9 cellular contexts compared by ENCODE assay signal in genomic region chr11:57499983-57500461, GRCh38. TPM values are rescaled to one million over a fixed set of nuclear protein-coding genes. Genes with fewer than 3 reads are reported as not detected.
A peak's percentile ranks its signal among the peaks of the same experiment; 100 is the strongest.
DNase-seq lines count a peak whose midpoint lies in the region; ATAC-seq, FAIRE-seq and TF ChIP-seq lines count a peak whose summit lies in the region.
"Had no signal": no experiment of that assay in that cellular context is flagged by ENCODE, and none has a peak within 500 bp of the region (broad histone marks: within the 10 kb centered on the region; RNA-seq: fewer than 3 reads in every experiment).

No MANE protein-coding gene starts in this region.

- no peak for FAIRE-seq in D721Med (lab: Jason Lieb, UNC)

- TF ChIP-seq POLR2A in uterus (IDR thresholded peaks at IDR 0.05): no peak

- intact Hi-C loops in left cardiac atrium (cut with DNase I) (no loop called here), mammary epithelial cell (cut with micrococcal nuclease) (loop anchor here (2.0 kb wide), 1 partner anchor 15 kb away; the partner anchor contains the start of gene SLC43A1), uterus (cut with DNase I; ENCODE audit: low total_unique reads) (no loop called here)

- CTCF ChIA-PET in mammary epithelial cell (lab: Charles Lee; ENCODE audit: low non-redundant PET): no interaction called here

- H3K27me3 ChIP-seq in right atrium auricular region: no peaks in the 10 kb centered on the region
- no peaks in the 10 kb centered on the region for H3K27me3 ChIP-seq in mammary epithelial cell (ENCODE audit: insufficient read depth, low read length)
- H3K27me3 ChIP-seq in mucosa of rectum (ENCODE audit: control insufficient read depth in 2 of 2, insufficient read depth in 2 of 2, low read length in 2 of 2): no peaks in the 10 kb centered on the region
- H3K27me3 ChIP-seq in uterus: no peaks in the 10 kb centered on the region

- in situ Hi-C loops in mammary epithelial cell (cut with MboI; ENCODE audit: low sequenced_read_pairs in 2 of 2): no loop called here

- no peaks in the 10 kb centered on the region for H3K9me3 ChIP-seq in right atrium auricular region
- no peaks in the 10 kb centered on the region for H3K9me3 ChIP-seq in mammary epithelial cell (replicated peaks; ENCODE audit: insufficient read depth, low read length)
- H3K9me3 ChIP-seq in mucosa of rectum (ENCODE audit: control insufficient read depth in 2 of 2, low read length in 2 of 2): no peaks in the 10 kb centered on the region
- no peaks in the 10 kb centered on the region for H3K9me3 ChIP-seq in uterus

- 43% methylated on average over 8 of the region's 12 CpGs for WGBS in mammary epithelial cell (ENCODE audit: low coverage, missing lambda C conversion rate)

- TF ChIP-seq CTCF in right atrium auricular region (IDR thresholded peaks at IDR 0.05) (no peak), mammary epithelial cell (conservative IDR thresholded peaks at IDR 0.05 in 1 of 2, IDR thresholded peaks at IDR 0.05 in 1 of 2; ENCODE audit: extremely low read depth in 1 of 2, insufficient read depth in 1 of 2, low read depth in 1 of 2, low read length in 2 of 2) (no peak), uterus (IDR thresholded peaks at IDR 0.05) (no peak), D721Med (IDR thresholded peaks at IDR 0.05; ENCODE audit: insufficient read depth, missing control alignments) (no peak)

- H3K36me3 ChIP-seq in right atrium auricular region (peaks cover 7% of the 10 kb centered on the region), mammary epithelial cell (ENCODE audit: insufficient read depth, low read length) (no peaks in the 10 kb centered on the region), mucosa of rectum (ENCODE audit: control insufficient read depth in 2 of 2, insufficient read depth in 2 of 2, low read length in 2 of 2) (peaks cover 3 to 4% of the 10 kb centered on the region in 2 donors), uterus (no peaks in the 10 kb centered on the region)

- H3K79me2 ChIP-seq in mammary epithelial cell (ENCODE audit: insufficient read depth, low read length): no peaks in the 10 kb centered on the region

- dilution Hi-C loops in mammary epithelial cell (cut with HindIII; ENCODE audit: low sequenced_read_pairs): no loop called here

- no TSS peak for BruUV-seq in mammary epithelial cell (replicated peaks; lab: Mats Ljungman, UMichigan)

- no peaks in the 10 kb centered on the region for H4K20me1 ChIP-seq in mammary epithelial cell (ENCODE audit: insufficient read depth, low read length)

- peak overlapping the region in 1 of 2 donors; percentile 39 for H3K4me3 ChIP-seq in right atrium auricular region
- H3K4me3 ChIP-seq in mammary epithelial cell (replicated peaks in 1 of 3; ENCODE audit: insufficient read depth in 1 of 3, low read depth in 2 of 3, low read length in 3 of 3): peak overlapping the region in 1 of 3 experiments; percentile 47
- H3K4me3 ChIP-seq in mucosa of rectum (ENCODE audit: low read length in 2 of 2): peak overlapping the region; percentile 49 to 57
- H3K4me3 ChIP-seq in uterus: peak overlapping the region; percentile 10 to 27

- peak overlapping the region; percentile 91 for H2AFZ ChIP-seq in mammary epithelial cell (ENCODE audit: low read depth, low read length)

- peak overlapping the region; percentile 83 to 93 for H3K27ac ChIP-seq in right atrium auricular region
- no peak overlapping the region for H3K27ac ChIP-seq in mammary epithelial cell (ENCODE audit: insufficient read depth, low read depth, low read length)
- H3K27ac ChIP-seq in mucosa of rectum (ENCODE audit: low read depth in 2 of 2, low read length in 2 of 2): peak overlapping the region in 1 of 2 donors; percentile 26
- H3K27ac ChIP-seq in uterus: peak overlapping the region; percentile 79 to 88

- no peak for ATAC-seq in left cardiac atrium

- DNase-seq in right atrium auricular region (ENCODE audit: low spot score) (no peak), left cardiac atrium (no peak), mammary epithelial cell (no peak), uterus (no peak), D721Med (ENCODE audit: insufficient read length, low spot score) (no peak), D341Med (ENCODE audit: low spot score) (no peak), nucleus accumbens (lab: John Stamatoyannopoulos, UW) (no peak)

- H3K9ac ChIP-seq in mammary epithelial cell (ENCODE audit: insufficient read depth, low read length): no peak overlapping the region
- peak overlapping the region; percentile 24 to 54 for H3K9ac ChIP-seq in mucosa of rectum (ENCODE audit: low read depth in 1 of 2, low read length in 2 of 2)

- peaks cover 0 to 39% of the 10 kb centered on the region in 2 donors for H3K4me1 ChIP-seq in right atrium auricular region
- peaks cover 3% of the 10 kb centered on the region for H3K4me1 ChIP-seq in mammary epithelial cell (ENCODE audit: insufficient read depth, low read length)
- peaks cover 0 to 10% of the 10 kb centered on the region in 2 donors for H3K4me1 ChIP-seq in mucosa of rectum (ENCODE audit: control insufficient read depth in 2 of 2, insufficient read depth in 2 of 2, low read length in 2 of 2)
- peaks cover 0 to 16% of the 10 kb centered on the region in 2 donors for H3K4me1 ChIP-seq in uterus

- H3K4me2 ChIP-seq in mammary epithelial cell (ENCODE audit: insufficient read depth, low read depth, low read length): peak overlapping the region; percentile 97

RNA-seq across cellular contexts. Expression of gene SLC43A1, which starts 15.5 kb away (rescaled TPM):
- total RNA-seq in right atrium auricular region (10 to 100 TPM in 1 of 2 donors, 1 to 10 TPM in 1; 5.0 to 10.4 TPM), left cardiac atrium (1 to 10 TPM; 5.8 to 7.2 TPM), mammary epithelial cell (1 to 10 TPM; 1.4 to 2.2 TPM), uterus (10 to 100 TPM; 13.1 to 48.4 (median 22.5) TPM)
- polyA plus RNA-seq in mammary epithelial cell: 0.48 TPM
- not detected for polyA minus RNA-seq in mammary epithelial cell

RNA-seq across cellular contexts. Expression of gene TIMM10, which starts 30.5 kb away (rescaled TPM):
- total RNA-seq in right atrium auricular region (10 to 100 TPM; 27.3 to 63.4 TPM), left cardiac atrium (10 to 100 TPM; 58.0 to 58.9 TPM), mammary epithelial cell (10 to 100 TPM; 24.8 to 58.9 TPM), uterus (10 to 100 TPM in 3 of 4 donors, 1 to 10 TPM in 1; 7.7 to 47.4 (median 19.6) TPM)
- 124 TPM for polyA plus RNA-seq in mammary epithelial cell
- polyA minus RNA-seq in mammary epithelial cell: 173 TPM

RNA-seq across cellular contexts. Expression of gene SMTNL1, which starts 37.4 kb away (rescaled TPM):
- not detected for total RNA-seq in right atrium auricular region
- total RNA-seq in left cardiac atrium: not detected
- not detected for total RNA-seq in mammary epithelial cell
- polyA plus RNA-seq in mammary epithelial cell: not detected
- polyA minus RNA-seq in mammary epithelial cell: not detected
- not detected for total RNA-seq in uterus
- total RNA-seq: activated CD4-positive, alpha-beta T cell treated with anti-CD3 and anti-CD28 coated beads, Interleukin-2, amount 10 ng/mL, durations not matched to agents 24 days and 14 days had no signal

RNA-seq across cellular contexts. Expression of gene RTN4RL2, which starts 39.7 kb away (rescaled TPM):
- 1 to 10 TPM in 1 of 2 donors, under 1 TPM in 1; 0.94 to 1.3 TPM for total RNA-seq in right atrium auricular region
- 1 to 10 TPM; 1.9 to 2.4 TPM for total RNA-seq in left cardiac atrium
- under 1 TPM; 0.31 to 0.33 TPM for total RNA-seq in mammary epithelial cell
- 0.06 TPM for polyA plus RNA-seq in mammary epithelial cell
- polyA minus RNA-seq in mammary epithelial cell: 0.21 TPM
- 1 to 10 TPM in 1 of 4 donors, not detected in 3; 1.7 TPM for total RNA-seq in uterus
